In genomic region chr9:109028457-109028856, GRCh38 we compare ENCODE assay signal across 28 cellular contexts.
"Had no signal": no experiment of that assay in that cellular context is flagged by ENCODE, and none has a peak within 500 bp of the region (broad histone marks: within the 10 kb centered on the region; RNA-seq: fewer than 3 reads in every experiment).

No MANE protein-coding gene starts in this region.

- H3K9me3 Mint-ChIP-seq: nephron; neural progenitor cell; stimulated activated effector memory CD8-positive, alpha-beta T cell treated with anti-CD3 and anti-CD28 coated beads, Interleukin-12 subunit alpha, Interleukin-12 subunit beta, amount 100 ng/mL, for 72 hours; stimulated activated naive B cell treated with anti-CD40 and anti-IgM and Interleukin-4, amounts not matched to agents 10 μg/mL and 1 μg/mL and 100 μg/mL, for 72 hours; stimulated activated naive CD8-positive, alpha-beta T cell treated with anti-CD3 and anti-CD28 coated beads, Interleukin-15, Interleukin-2, amounts not matched to agents 100 ng/mL and 50 ng/mL, for 24 hours had no signal

- H3K27me3 Mint-ChIP-seq: progenitor cell of endocrine pancreas; stimulated activated naive B cell treated with anti-CD40 and anti-IgM and Interleukin-4, amounts not matched to agents 10 μg/mL and 1 μg/mL and 100 μg/mL, for 72 hours; stimulated activated naive CD8-positive, alpha-beta T cell treated with anti-CD3 and anti-CD28 coated beads, Interleukin-15, Interleukin-2, amounts not matched to agents 100 ng/mL and 50 ng/mL, for 24 hours had no signal

- H3K4me3 ChIP-seq: neural progenitor cell, ovary, psoas muscle, right lobe of liver, sigmoid colon, stomach, thoracic aorta, thyroid gland, tibial nerve, upper lobe of left lung, vagina had no signal

- H3K4me1 ChIP-seq: parathyroid adenoma had no signal

- H3K4me1 Mint-ChIP-seq: stimulated activated effector memory CD8-positive, alpha-beta T cell treated with anti-CD3 and anti-CD28 coated beads, Interleukin-12 subunit alpha, Interleukin-12 subunit beta, amount 100 ng/mL, for 72 hours had no signal

- H3K27ac ChIP-seq: neural progenitor cell, parathyroid adenoma, psoas muscle, right lobe of liver, thoracic aorta, thyroid gland, vagina had no signal

- H3K4me3 Mint-ChIP-seq: nephron; neural progenitor cell; stimulated activated effector memory CD8-positive, alpha-beta T cell treated with anti-CD3 and anti-CD28 coated beads, Interleukin-12 subunit alpha, Interleukin-12 subunit beta, amount 100 ng/mL, for 72 hours; stimulated activated naive B cell treated with anti-CD40 and anti-IgM and Interleukin-4, amounts not matched to agents 10 μg/mL and 1 μg/mL and 100 μg/mL, for 72 hours; stimulated activated naive CD8-positive, alpha-beta T cell treated with anti-CD3 and anti-CD28 coated beads, Interleukin-15, Interleukin-2, amounts not matched to agents 100 ng/mL and 50 ng/mL, for 24 hours had no signal

- H2AFZ ChIP-seq: neural progenitor cell, parathyroid adenoma had no signal

- H3K27ac Mint-ChIP-seq: nephron; neural progenitor cell; progenitor cell of endocrine pancreas; stimulated activated effector memory CD8-positive, alpha-beta T cell treated with anti-CD3 and anti-CD28 coated beads, Interleukin-12 subunit alpha, Interleukin-12 subunit beta, amount 100 ng/mL, for 72 hours; stimulated activated naive B cell treated with anti-CD40 and anti-IgM and Interleukin-4, amounts not matched to agents 10 μg/mL and 1 μg/mL and 100 μg/mL, for 72 hours; stimulated activated naive CD8-positive, alpha-beta T cell treated with anti-CD3 and anti-CD28 coated beads, Interleukin-15, Interleukin-2, amounts not matched to agents 100 ng/mL and 50 ng/mL, for 24 hours had no signal

- H3K36me3 ChIP-seq: neural progenitor cell, ovary had no signal

- H3K27me3 ChIP-seq: neural progenitor cell, ovary, right lobe of liver, sigmoid colon, stomach, thyroid gland, tibial nerve, upper lobe of left lung, vagina had no signal

- H3K9ac ChIP-seq: neural progenitor cell, parathyroid adenoma had no signal

- ATAC-seq: psoas muscle; right cardiac atrium; stimulated activated effector memory CD8-positive, alpha-beta T cell treated with anti-CD3 and anti-CD28 coated beads, Interleukin-12 subunit alpha, Interleukin-12 subunit beta, amount 100 ng/mL, for 72 hours; stimulated activated naive B cell treated with anti-CD40 and anti-IgM and Interleukin-4, amounts not matched to agents 10 μg/mL and 1 μg/mL and 100 μg/mL, for 72 hours had no signal

- FAIRE-seq: small intestine, urothelium cell line had no signal

- DNase-seq: occipital lobe; ovary; posterior cingulate gyrus; psoas muscle; right cardiac atrium; right lobe of liver; sigmoid colon; stimulated activated CD4-positive, alpha-beta T cell treated with anti-CD3 and anti-CD28 coated beads, Interleukin-15, amount 100 ng/mL, for 24 hours; stimulated activated CD4-positive, alpha-beta T cell treated with anti-CD3 and anti-CD28 coated beads, Interleukin-2, amount 100 ng/mL, for 24 hours; stimulated activated CD4-positive, alpha-beta T cell treated with anti-CD3 and anti-CD28 coated beads, Interleukin-2, amount 100 ng/mL, for 48 hours; stimulated activated CD4-positive, alpha-beta T cell treated with anti-CD3 and anti-CD28 coated beads, Interleukin-4, amount 100 ng/mL, for 24 hours; stimulated activated naive B cell treated with anti-CD40 and anti-IgM and Interleukin-4, amounts not matched to agents 10 μg/mL and 1 μg/mL and 100 μg/mL, for 72 hours; stimulated activated naive CD4-positive, alpha-beta T cell treated with Interleukin-2 at 50 U/mL for 16 hours; stomach; thyroid gland; trophoblast cell; upper lobe of left lung had no signal

- H3K9me3 ChIP-seq: ovary, psoas muscle, right lobe of liver, sigmoid colon, stomach, thoracic aorta, thyroid gland, tibial nerve, upper lobe of left lung, vagina had no signal

- H3K79me2 ChIP-seq: parathyroid adenoma had no signal
